In genomic region chr9:69261636-69262035, GRCh38 we compare ENCODE assay signal across 16 cellular contexts.
DNase-seq lines count a peak whose midpoint lies in the region; ATAC-seq, FAIRE-seq and TF ChIP-seq lines count a peak whose summit lies in the region.
"Had no signal": no experiment of that assay in that cellular context is flagged by ENCODE, and none has a peak within 500 bp of the region (broad histone marks: within the 10 kb centered on the region; RNA-seq: fewer than 3 reads in every experiment).

No MANE protein-coding gene starts in this region.

- no peak for TF ChIP-seq RAD21 in HepG2 (CRISPR knock-in tag; IDR thresholded peaks at IDR 0.05)

- no peak for FAIRE-seq in HepG2 (lab: Jason Lieb, UNC)
- no peak for FAIRE-seq in small intestine (lab: Jason Lieb, UNC)
- FAIRE-seq: GM12891, GM19239, H54 had no signal

- no TSS peak for BruUV-seq in HepG2 (replicated peaks; lab: Mats Ljungman, UMichigan)

- H3K4me2 ChIP-seq in HepG2 (ENCODE audit: low read depth, low read length) (no peak overlapping the region), neural progenitor cell (no peak overlapping the region)
- H3K4me2 ChIP-seq: BLaER1 treated with 17β-estradiol and CSF1 and Interleukin-3, amounts not matched to agents 10 nM and 100 nM had no signal

- H3K4me3 ChIP-seq in right cardiac atrium (ENCODE audit: low read length): no peak overlapping the region
- H3K4me3 ChIP-seq in HepG2 (replicated peaks in 1 of 3; ENCODE audit: insufficient read depth in 1 of 3, low read depth in 2 of 3, low read length in 3 of 3): no peak overlapping the region
- no peak overlapping the region for H3K4me3 ChIP-seq in neural progenitor cell
- no peak overlapping the region for H3K4me3 ChIP-seq in small intestine (ENCODE audit: low read depth in 1 of 2, low read length in 2 of 2)
- H3K4me3 ChIP-seq: BLaER1 treated with 17β-estradiol and CSF1 and Interleukin-3, amounts not matched to agents 10 nM and 100 nM had no signal

- intact Hi-C loops in Right ventricle myocardium superior (cut with DNase I) (no loop called here), right cardiac atrium (cut with DNase I) (no loop called here), HepG2 (cut with micrococcal nuclease; ENCODE audit: unreplicated experiment) (no loop called here)

- WGBS in right cardiac atrium: 80% methylated on average over 3 of the region's 3 CpGs
- whole genome bisulfite sequencing in HepG2 (ENCODE audit: low lambda C conversion rate): 17% methylated on average over 3 of the region's 3 CpGs
- WGBS in small intestine, 3 donors: 49 to 62% (median 60%) methylated on average over 3 of the region's 3 CpGs

- no peaks in the 10 kb centered on the region for H3K4me1 ChIP-seq in right cardiac atrium (ENCODE audit: control insufficient read depth, insufficient read depth, low read length)
- H3K4me1 ChIP-seq in HepG2 (ENCODE audit: insufficient read depth, low read length): no peaks in the 10 kb centered on the region
- H3K4me1 ChIP-seq in neural progenitor cell: peaks cover 10% of the 10 kb centered on the region
- H3K4me1 ChIP-seq in small intestine (ENCODE audit: control insufficient read depth in 2 of 2, insufficient read depth in 1 of 2, low read depth in 1 of 2, low read length in 1 of 2): no peaks in the 10 kb centered on the region

- CTCF ChIA-PET in WTC11 (lab: Charles Lee): interaction anchor here (0.6 to 1.2 kb wide), 8 partner anchors 14 to 1733 kb away, joined by 3 to 6 read pairs (median 3); no protein-coding TSS in a partner anchor
- CTCF ChIA-PET in HepG2 (lab: Yijun Ruan, JAX; ENCODE audit: low intra/inter-chr PET ratio, low total read pairs): no interaction called here

- no peaks in the 10 kb centered on the region for H3K27me3 ChIP-seq in right cardiac atrium (ENCODE audit: control insufficient read depth, insufficient read depth)
- H3K27me3 ChIP-seq in HepG2 (ENCODE audit: control insufficient read depth in 1 of 2, insufficient read depth in 2 of 2, low read length in 2 of 2): no peaks in the 10 kb centered on the region; a peak in 1 of 5 replicates
- H3K27me3 ChIP-seq in neural progenitor cell: no peaks in the 10 kb centered on the region
- no peaks in the 10 kb centered on the region for H3K27me3 ChIP-seq in small intestine (ENCODE audit: control insufficient read depth in 2 of 2, insufficient read depth in 2 of 2, low read length in 2 of 2)
- H3K27me3 ChIP-seq: BLaER1 treated with 17β-estradiol and CSF1 and Interleukin-3, amounts not matched to agents 10 nM and 100 nM had no signal

- in situ Hi-C loops in HepG2 (cut with HindIII; ENCODE audit: extremely low pct_ligation_motif_present, low pct_unique_long_range_greater_than_20kb): no loop called here

- no peaks in the 10 kb centered on the region for H3F3A ChIP-seq in neural progenitor cell (ENCODE audit: low read depth)

- H4K20me1 ChIP-seq in HepG2 (ENCODE audit: insufficient read depth, low read length) (peaks cover 3% of the 10 kb centered on the region; the same call in 1 of the 2 replicates), neural progenitor cell (ENCODE audit: low read depth) (no peaks in the 10 kb centered on the region)
- H4K20me1 ChIP-seq: BLaER1 treated with 17β-estradiol and CSF1 and Interleukin-3, amounts not matched to agents 10 nM and 100 nM had no signal

- no peak for TF ChIP-seq POLR2A in HepG2 (IDR thresholded peaks at IDR 0.05; ENCODE audit: insufficient read depth in 1 of 2, low read depth in 2 of 2, low read length in 2 of 2)

- H3K36me3 Mint-ChIP-seq in WTC11 (peaks cover 8% of the 10 kb centered on the region), neural progenitor cell (peaks cover 2% of the 10 kb centered on the region), type B pancreatic cell (peaks cover 8% of the 10 kb centered on the region)
- H3K36me3 Mint-ChIP-seq: CD4-positive, CD25-positive, alpha-beta regulatory T cell had no signal

- TF ChIP-seq CTCF in WTC11 (IDR thresholded peaks at IDR 0.05) (no peak), HepG2 (CRISPR knock-in tag; IDR thresholded peaks at IDR 0.05) (0 out of 2 replicates have a peak, but pooled peaks have one; percentile 13), neural progenitor cell (IDR thresholded peaks at IDR 0.05) (no peak), type B pancreatic cell (conservative IDR thresholded peaks at IDR 0.05) (no peak)

- ATAC-seq in Right ventricle myocardium superior (ENCODE audit: poor library complexity) (peak; percentile 26), right cardiac atrium (no peak), WTC11 (peak; percentile 29), HepG2 (peak; percentile 39), GM21447 (IDR thresholded peaks at IDR 0.05; ENCODE audit: unreplicated experiment) (no peak)

- TF ChIP-seq EP300 in HepG2 (IDR thresholded peaks at IDR 0.05; ENCODE audit: low read depth in 2 of 2, low read length in 2 of 2) (no peak), HepG2 (CRISPR knock-in tag; IDR thresholded peaks at IDR 0.05; ENCODE audit: borderline replicate concordance) (no peak)

- no peak for DNase-seq in Right ventricle myocardium superior
- DNase-seq in right cardiac atrium: no peak
- no peak for DNase-seq in WTC11 (ENCODE audit: low spot score)
- DNase-seq in HepG2 (ENCODE audit: low spot score): no peak
- DNase-seq in neural progenitor cell (ENCODE audit: low spot score): no peak
- no peak for DNase-seq in type B pancreatic cell (ENCODE audit: extremely low spot score, unreplicated experiment)
- no peak for DNase-seq in small intestine
- DNase-seq: 8988T; CD4-positive, CD25-positive, alpha-beta regulatory T cell; DMS79; IMR-90 had no signal

- peaks cover 26% of the 10 kb centered on the region for H3K4me1 Mint-ChIP-seq in WTC11
- no peaks in the 10 kb centered on the region for H3K4me1 Mint-ChIP-seq in neural progenitor cell
- H3K4me1 Mint-ChIP-seq in type B pancreatic cell (ENCODE audit: unreplicated experiment): no peaks in the 10 kb centered on the region
- H3K4me1 Mint-ChIP-seq: CD4-positive, CD25-positive, alpha-beta regulatory T cell had no signal

- POLR2A ChIA-PET in WTC11 (lab: Charles Lee) (interaction anchor here (0.7 kb wide), 1 partner anchor 109 kb away, joined by 4 read pairs; no protein-coding TSS in a partner anchor), HepG2 (lab: Yijun Ruan, JAX) (no interaction called here)

- H3K9me3 ChIP-seq in right cardiac atrium (ENCODE audit: control insufficient read depth, low read length) (no peaks in the 10 kb centered on the region), HepG2 (ENCODE audit: low read length) (no peaks in the 10 kb centered on the region), neural progenitor cell (ENCODE audit: low read depth) (no peaks in the 10 kb centered on the region), small intestine (ENCODE audit: control insufficient read depth, low read depth) (no peaks in the 10 kb centered on the region)
- H3K9me3 ChIP-seq: BLaER1 treated with 17β-estradiol and CSF1 and Interleukin-3, amounts not matched to agents 10 nM and 100 nM had no signal

- H3K9ac ChIP-seq in HepG2 (ENCODE audit: insufficient read depth, low read depth, low read length) (no peak overlapping the region), neural progenitor cell (no peak overlapping the region)
- H3K9ac ChIP-seq: BLaER1 treated with 17β-estradiol and CSF1 and Interleukin-3, amounts not matched to agents 10 nM and 100 nM had no signal

- H3K36me3 ChIP-seq in HepG2 (replicated peaks in 1 of 2; ENCODE audit: control insufficient read depth in 1 of 2, insufficient read depth in 2 of 2, low read length in 2 of 2) (peaks cover 0 to 1% of the 10 kb centered on the region in 2 experiments; a peak in 1 of 5 replicates), neural progenitor cell (no peaks in the 10 kb centered on the region), small intestine (ENCODE audit: control insufficient read depth in 2 of 2, insufficient read depth in 2 of 2, low read length in 2 of 2) (peaks cover 2 to 4% of the 10 kb centered on the region in 2 donors)
- H3K36me3 ChIP-seq: BLaER1 treated with 17β-estradiol and CSF1 and Interleukin-3, amounts not matched to agents 10 nM and 100 nM had no signal

- H3K27ac ChIP-seq in right cardiac atrium (ENCODE audit: low read length): no peak overlapping the region
- H3K27ac ChIP-seq in HepG2 (ENCODE audit: extremely low read length, insufficient read depth, low read length): no peak overlapping the region
- no peak overlapping the region for H3K27ac ChIP-seq in neural progenitor cell
- H3K27ac ChIP-seq in small intestine (ENCODE audit: low read depth in 1 of 2, low read length in 1 of 2): no peak overlapping the region
- H3K27ac ChIP-seq: BLaER1 treated with 17β-estradiol and CSF1 and Interleukin-3, amounts not matched to agents 10 nM and 100 nM had no signal

- H2AFZ ChIP-seq in HepG2 (ENCODE audit: low read length) (no peak overlapping the region), neural progenitor cell (replicated peaks) (peak overlapping the region; percentile 29)

- H3K27me3 Mint-ChIP-seq in WTC11 (ENCODE audit: low read depth) (no peaks in the 10 kb centered on the region), neural progenitor cell (ENCODE audit: insufficient read depth, low read depth) (peaks cover 2% of the 10 kb centered on the region), type B pancreatic cell (no peaks in the 10 kb centered on the region)

- H3K79me2 ChIP-seq in HepG2 (ENCODE audit: insufficient read depth, low read length) (no peaks in the 10 kb centered on the region), neural progenitor cell (ENCODE audit: low read depth) (no peaks in the 10 kb centered on the region)

- peak overlapping the region; percentile 71 for H3K27ac Mint-ChIP-seq in WTC11
- H3K27ac Mint-ChIP-seq in neural progenitor cell: no peak overlapping the region
- no peak overlapping the region for H3K27ac Mint-ChIP-seq in type B pancreatic cell
- H3K27ac Mint-ChIP-seq: CD4-positive, CD25-positive, alpha-beta regulatory T cell had no signal

- H3K9me3 Mint-ChIP-seq in WTC11 (no peaks in the 10 kb centered on the region), neural progenitor cell (no peaks in the 10 kb centered on the region), type B pancreatic cell (no peaks in the 10 kb centered on the region)
- H3K9me3 Mint-ChIP-seq: CD4-positive, CD25-positive, alpha-beta regulatory T cell had no signal

- H3K4me3 Mint-ChIP-seq in WTC11 (no peak overlapping the region), neural progenitor cell (no peak overlapping the region), type B pancreatic cell (no peak overlapping the region)
- H3K4me3 Mint-ChIP-seq: CD4-positive, CD25-positive, alpha-beta regulatory T cell had no signal

TF ChIP-seq in WTC11, 78 proteins besides CTCF, POLR2A, EP300 and RAD21 (continues in another document):
- TF ChIP-seq ZBTB21 (CRISPR knock-in tag; IDR thresholded peaks at IDR 0.05; ENCODE audit: borderline replicate concordance) (no peak), ATF1 (CRISPR knock-in tag; IDR thresholded peaks at IDR 0.05) (no peak)

TF ChIP-seq in HepG2, 621 proteins besides CTCF, POLR2A, EP300 and RAD21 (continues in another document):
- TF ChIP-seq ZNF841 (CRISPR knock-in tag; IDR thresholded peaks at IDR 0.05; ENCODE audit: borderline replicate concordance): no peak
- TF ChIP-seq ZNF768 (CRISPR knock-in tag; IDR thresholded peaks at IDR 0.05): no peak
- no peak for TF ChIP-seq MED13 (CRISPR knock-in tag; IDR thresholded peaks at IDR 0.05)
- no peak for TF ChIP-seq MTF2 (CRISPR knock-in tag; IDR thresholded peaks at IDR 0.05; ENCODE audit: borderline replicate concordance)
- no peak for TF ChIP-seq ZNF335 (CRISPR knock-in tag; IDR thresholded peaks at IDR 0.05)
- no peak for TF ChIP-seq NFKBIZ (CRISPR knock-in tag; IDR thresholded peaks at IDR 0.05)

Comparison
In these comparisons a context has a peak if more than half of its experiments do, and no peak if none do; other contexts are left out.
1. ATAC-seq: peak in Right ventricle myocardium superior (single experiment), WTC11 (single experiment) and HepG2 (single experiment); none in right cardiac atrium (0 of 2) and GM21447 (single experiment).